In genomic region chr1:227070638-227071285, GRCh38 we compare ENCODE assay signal across 22 cellular contexts.
DNase-seq lines count a peak whose midpoint lies in the region; ATAC-seq, FAIRE-seq and TF ChIP-seq lines count a peak whose summit lies in the region.
"Had no signal": no experiment of that assay in that cellular context is flagged by ENCODE, and none has a peak within 500 bp of the region (broad histone marks: within the 10 kb centered on the region; RNA-seq: fewer than 3 reads in every experiment).

No MANE protein-coding gene starts in this region.

- DNase-seq in A673 (ENCODE audit: low spot score) (peak; percentile 8), HCT116 (ENCODE audit: low read depth, low spot score) (no peak), Panc1 (ENCODE audit: low read depth, low spot score) (no peak), H1 (ENCODE audit: low read depth in 1 of 2, low spot score in 2 of 2) (no peak), immature natural killer cell (no peak), NOMO-1 treated with DMSO at 0.1 percent for 48 hours (lab: John Stamatoyannopoulos, UW; ENCODE audit: unreplicated experiment) (no peak), WTC11 (ENCODE audit: low spot score) (no peak), GM20000 (ENCODE audit: low spot score) (no peak)
- DNase-seq: BE2C, DMS53, GM23248, HCEC 1CT, Kasumi-1, MG63, NCI-H1417, NCI-H1694 treated with DMSO at 0.1 percent for 48 hours, NCI-H510A, NCI-H748 treated with DMSO at 0.1 percent for 48 hours had no signal

- no peaks in the 10 kb centered on the region for H3K27me3 ChIP-seq in A673 (replicated peaks; ENCODE audit: insufficient read depth, low read depth, low read length, poor library complexity)
- H3K27me3 ChIP-seq in HCT116 (ENCODE audit: insufficient read depth, low read length) = no peaks in the 10 kb centered on the region
- H3K27me3 ChIP-seq in Panc1 (ENCODE audit: control insufficient read depth, insufficient read depth, low read length) = no peaks in the 10 kb centered on the region
- H3K27me3 ChIP-seq in H1 (replicated peaks in 1 of 4; ENCODE audit: control insufficient read depth in 3 of 4, extremely low read depth in 1 of 4, insufficient read depth in 3 of 4, low read length in 3 of 4) = no peaks in the 10 kb centered on the region
- H3K27me3 ChIP-seq: BE2C, MG63, SJSA1 had no signal

- H3K27ac ChIP-seq in A673 (ENCODE audit: low read depth, low read length, poor library complexity, severe bottlenecking) (no peak overlapping the region), HCT116 (ENCODE audit: low read depth, low read length) (no peak overlapping the region), Panc1 (ENCODE audit: low read length) (peak overlapping the region; percentile 7; the same call in 1 of the 2 replicates), H1 (ENCODE audit: low read depth, low read length) (no peak overlapping the region)
- H3K27ac ChIP-seq: GM23248, SJSA1 had no signal

- RAD21 ChIA-PET in HCT116 (lab: Charles Lee; ENCODE audit: low non-redundant PET in 1 of 2, low total read pairs in 2 of 2, uncharacterized antibody in 2 of 2, unreplicated experiment in 2 of 2) = no interaction called here

- no peak overlapping the region for H3K4ac ChIP-seq in H1 (replicated peaks; ENCODE audit: insufficient read length, low read depth, low read length)

- no peak overlapping the region for H4K5ac ChIP-seq in H1 (ENCODE audit: insufficient read length, low read depth, low read length)

- peaks cover 0 to 2% (median 2%) of the 10 kb centered on the region in 3 donors for H3K27me3 Mint-ChIP-seq in immature natural killer cell (ENCODE audit: low read depth in 3 of 3)
- H3K27me3 Mint-ChIP-seq in WTC11 (ENCODE audit: low read depth) = no peaks in the 10 kb centered on the region

- H3K56ac ChIP-seq in H1 (replicated peaks; ENCODE audit: insufficient read length, low read depth, low read length) = no peak overlapping the region

- H3K36me3 Mint-ChIP-seq in immature natural killer cell (no peaks in the 10 kb centered on the region), WTC11 (no peaks in the 10 kb centered on the region)

- H3K14ac ChIP-seq in H1 (ENCODE audit: insufficient read length) = no peak overlapping the region

- no peaks in the 10 kb centered on the region for H3K9me2 ChIP-seq in HCT116 (ENCODE audit: insufficient read depth)

- TF ChIP-seq EP300 in H1 (IDR thresholded peaks at IDR 0.05; ENCODE audit: borderline replicate concordance in 1 of 2, low read depth in 2 of 2, low read length in 2 of 2) = no peak

- H4K8ac ChIP-seq in H1 (ENCODE audit: extremely low read depth, insufficient read depth, low read length) = no peak overlapping the region

- no peak overlapping the region for H2AFZ ChIP-seq in HCT116 (ENCODE audit: low read depth, low read length, poor library complexity, severe bottlenecking)
- H2AFZ ChIP-seq in H1 (ENCODE audit: low read length) = no peak overlapping the region
- H2AFZ ChIP-seq: GM23248 had no signal

- peaks cover 7% of the 10 kb centered on the region for H3K36me3 ChIP-seq in A673 (ENCODE audit: insufficient read depth, low read length, poor library complexity, severe bottlenecking)
- peaks cover 0 to 10% of the 10 kb centered on the region in 2 experiments; a peak in 1 of 4 replicates for H3K36me3 ChIP-seq in HCT116 (ENCODE audit: control insufficient read depth in 1 of 2, insufficient read depth in 2 of 2, low read length in 2 of 2)
- H3K36me3 ChIP-seq in Panc1 (ENCODE audit: control insufficient read depth, insufficient read depth, low read length) = peaks cover 32% of the 10 kb centered on the region
- peaks cover 0 to 15% (median 2%) of the 10 kb centered on the region in 4 experiments; a peak in 4 of 8 replicates for H3K36me3 ChIP-seq in H1 (ENCODE audit: control insufficient read depth in 2 of 4, insufficient read depth in 4 of 4, low read length in 3 of 4)
- H3K36me3 ChIP-seq: BE2C had no signal

- no peak overlapping the region for H4K91ac ChIP-seq in H1 (replicated peaks; ENCODE audit: insufficient read length, low read length)

- H2BK120ac ChIP-seq in H1 (replicated peaks; ENCODE audit: low read depth, low read length) = no peak overlapping the region

- H2BK12ac ChIP-seq in H1 (ENCODE audit: low read depth, low read length) = no peak overlapping the region

- H2BK15ac ChIP-seq in H1 (ENCODE audit: low read length) = no peak overlapping the region

- TF ChIP-seq RAD21 in HCT116 (IDR thresholded peaks at IDR 0.05; ENCODE audit: low read depth) (no peak), H1 (IDR thresholded peaks at IDR 0.05 in 1 of 2, conservative IDR thresholded peaks at IDR 0.05 in 1 of 2; ENCODE audit: low read depth in 2 of 2, low read length in 2 of 2) (no peak)

- BruUV-seq in A673 (replicated peaks; lab: Mats Ljungman, UMichigan) (no TSS peak), HCT116 (replicated peaks; lab: Mats Ljungman, UMichigan) (no TSS peak), Panc1 (replicated peaks; lab: Mats Ljungman, UMichigan) (no TSS peak)

- TF ChIP-seq POLR2A in HCT116 (IDR thresholded peaks at IDR 0.05; ENCODE audit: borderline replicate concordance, extremely low read depth, insufficient read depth, insufficient read length) (no peak), H1 (IDR thresholded peaks at IDR 0.05; ENCODE audit: control extremely low read depth in 1 of 2, low read depth in 2 of 2, low read length in 2 of 2) (no peak)

- H3K9me3 Mint-ChIP-seq in immature natural killer cell (no peaks in the 10 kb centered on the region), WTC11 (no peaks in the 10 kb centered on the region)

- CTCF ChIA-PET in A673 (lab: Charles Lee) = no interaction called here
- CTCF ChIA-PET in HCT116 (lab: Charles Lee) = no interaction called here
- CTCF ChIA-PET in Panc1 (lab: Charles Lee) = no interaction called here
- CTCF ChIA-PET in H1 (lab: Charles Lee; ENCODE audit: partially characterized antibody) = interaction anchor here (1.3 kb wide), 1 partner anchor 11 kb away, joined by 3 read pairs; no protein-coding TSS in a partner anchor
- CTCF ChIA-PET in WTC11 (lab: Charles Lee) = interaction anchor here (0.8 kb wide), 1 partner anchor 11 kb away, joined by 3 read pairs; no protein-coding TSS in a partner anchor

- TF ChIP-seq CTCF in A673 (conservative IDR thresholded peaks at IDR 0.05; ENCODE audit: low read depth, low read length) (no peak), HCT116 (IDR thresholded peaks at IDR 0.05 in 2 of 3, conservative IDR thresholded peaks at IDR 0.05 in 1 of 3; ENCODE audit: borderline replicate concordance in 1 of 3, insufficient read depth in 1 of 3, low read depth in 2 of 3, low read length in 2 of 3) (no peak), Panc1 (IDR thresholded peaks at IDR 0.05) (no peak), H1 (IDR thresholded peaks at IDR 0.05; ENCODE audit: control extremely low read depth in 1 of 3, insufficient read depth in 1 of 3, low read depth in 1 of 3, low read length in 3 of 3) (no peak), WTC11 (IDR thresholded peaks at IDR 0.05) (no peak), GM20000 (IDR thresholded peaks at IDR 0.05; ENCODE audit: extremely low read depth, missing control alignments) (no peak)

- H3K9me3 ChIP-seq in A673 (ENCODE audit: low read depth, low read length, poor library complexity, severe bottlenecking) = no peaks in the 10 kb centered on the region
- no peaks in the 10 kb centered on the region for H3K9me3 ChIP-seq in HCT116 (ENCODE audit: control insufficient read depth in 1 of 2, insufficient read depth in 1 of 2, low read depth in 1 of 2, low read length in 2 of 2)
- H3K9me3 ChIP-seq in Panc1 (ENCODE audit: control insufficient read depth, insufficient read depth, low read depth, low read length) = no peaks in the 10 kb centered on the region
- H3K9me3 ChIP-seq in H1 (ENCODE audit: insufficient read depth in 2 of 2, low read depth in 1 of 2, low read length in 1 of 2) = no peaks in the 10 kb centered on the region
- H3K9me3 ChIP-seq: BE2C, MG63, SJSA1 had no signal

- POLR2A ChIA-PET in A673 (lab: Charles Lee; ENCODE audit: low non-redundant PET) (interaction anchor here (0.6 kb wide), 1 partner anchor 89 kb away, joined by 4 read pairs; no protein-coding TSS in a partner anchor), HCT116 (lab: Charles Lee) (no interaction called here), Panc1 (lab: Charles Lee) (no interaction called here), H1 (lab: Charles Lee; ENCODE audit: partially characterized antibody) (no interaction called here), WTC11 (lab: Charles Lee) (no interaction called here)

- H3K9ac ChIP-seq in HCT116 (ENCODE audit: low read length) = no peak overlapping the region
- H3K9ac ChIP-seq in H1 (replicated peaks in 1 of 4; ENCODE audit: extremely low read depth in 1 of 4, low read depth in 3 of 4, low read length in 3 of 4) = no peak overlapping the region
- H3K9ac ChIP-seq: GM23248 had no signal

- H3K4me3 Mint-ChIP-seq in immature natural killer cell (no peak overlapping the region), WTC11 (no peak overlapping the region)

- H3K79me2 ChIP-seq in HCT116 (ENCODE audit: insufficient read depth, low read length) (no peaks in the 10 kb centered on the region), H1 (ENCODE audit: control insufficient read depth in 1 of 2, insufficient read depth in 2 of 2, low read length in 2 of 2) (no peaks in the 10 kb centered on the region)

- H3K23ac ChIP-seq in H1 (ENCODE audit: insufficient read length) = no peak overlapping the region

- intact Hi-C loops in A673 (cut with micrococcal nuclease; ENCODE audit: unreplicated experiment) = no loop called here
- intact Hi-C loops in HCT116 (cut with micrococcal nuclease) = no loop called here
- intact Hi-C loops in Panc1 (cut with micrococcal nuclease; ENCODE audit: unreplicated experiment) = no loop called here

- no peak overlapping the region for H3K18ac ChIP-seq in H1 (ENCODE audit: extremely low read depth, low read length)

- H3K4me1 Mint-ChIP-seq in immature natural killer cell = no peaks in the 10 kb centered on the region
- peaks cover 12% of the 10 kb centered on the region for H3K4me1 Mint-ChIP-seq in WTC11

- H3K4me2 ChIP-seq in HCT116 (ENCODE audit: low read length) (no peak overlapping the region), H1 (ENCODE audit: insufficient read depth in 1 of 2, low read depth in 2 of 2, low read length in 2 of 2) (no peak overlapping the region)

- H3K4me3 ChIP-seq in A673 (ENCODE audit: low read depth, low read length, poor library complexity, severe bottlenecking) (no peak overlapping the region), HCT116 (replicated peaks in 1 of 2; ENCODE audit: low read depth in 1 of 2, low read length in 2 of 2) (no peak overlapping the region), Panc1 (ENCODE audit: low read depth in 2 of 2, low read length in 2 of 2) (no peak overlapping the region), H1 (ENCODE audit: extremely low read depth in 1 of 4, insufficient read depth in 2 of 4, low read depth in 3 of 4, low read length in 4 of 4) (no peak overlapping the region)
- H3K4me3 ChIP-seq: GM23248, MG63, SJSA1 had no signal

- no peak overlapping the region for H2BK5ac ChIP-seq in H1 (ENCODE audit: low read depth, low read length)

- H3K27ac Mint-ChIP-seq in immature natural killer cell (no peak overlapping the region), WTC11 (no peak overlapping the region)

- WGBS in H1 (ENCODE audit: extremely low coverage in 1 of 2, insufficient coverage in 1 of 2, insufficient read length in 1 of 2, insufficient replicate concordance in 2 of 2, low coverage in 1 of 2, low lambda C conversion rate in 2 of 2, missing lambda C conversion rate in 1 of 2), 2 experiments = 83% methylated on average over 4 of the region's 4 CpGs; no CpG with 5 or more reads in 1 of the 2 experiments

- no peak overlapping the region for H2BK20ac ChIP-seq in H1 (ENCODE audit: low read length)

- in situ Hi-C loops in Panc1 (cut with HindIII; ENCODE audit: low pct_unique_long_range_greater_than_20kb, low sequenced_read_pairs) = no loop called here

- no peak for ATAC-seq in HCT116
- no peak for ATAC-seq in Panc1
- no peak for ATAC-seq in WTC11
- ATAC-seq: Right ventricle myocardium inferior had no signal

- peaks cover 3% of the 10 kb centered on the region for H3K4me1 ChIP-seq in A673 (ENCODE audit: insufficient read depth, low read length, poor library complexity, severe bottlenecking)
- peaks cover 0 to 2% of the 10 kb centered on the region in 2 experiments; a peak in 1 of 4 replicates for H3K4me1 ChIP-seq in HCT116 (ENCODE audit: control insufficient read depth in 1 of 2, insufficient read depth in 2 of 2, low read length in 2 of 2)
- H3K4me1 ChIP-seq in Panc1 (ENCODE audit: control insufficient read depth, insufficient read depth, low read length) = no peaks in the 10 kb centered on the region; the same call in 1 of the 2 replicates
- no peaks in the 10 kb centered on the region for H3K4me1 ChIP-seq in H1 (replicated peaks in 1 of 4; ENCODE audit: control insufficient read depth in 3 of 4, insufficient read depth in 4 of 4, low read length in 3 of 4)
- H3K4me1 ChIP-seq: BE2C had no signal

- no peaks in the 10 kb centered on the region for H3K79me1 ChIP-seq in H1 (ENCODE audit: low read depth, low read length)

- FAIRE-seq in H1 (lab: Jason Lieb, UNC) = no peak
- FAIRE-seq: A204.1, D721Med had no signal

- H3K23me2 ChIP-seq in H1 (ENCODE audit: low read depth, low read length) = no peaks in the 10 kb centered on the region

- H2AK5ac ChIP-seq in H1 (ENCODE audit: low read depth, low read length) = no peak overlapping the region

- peaks cover 4% of the 10 kb centered on the region; the same call in 1 of the 2 replicates for H4K20me1 ChIP-seq in HCT116 (ENCODE audit: insufficient read depth)
- H4K20me1 ChIP-seq in H1 (replicated peaks in 1 of 2; ENCODE audit: control insufficient read depth in 1 of 2, insufficient read depth in 2 of 2, low read length in 2 of 2) = no peaks in the 10 kb centered on the region

Comparison
In these comparisons a context has a peak if more than half of its experiments do, and no peak if none do; other contexts are left out.
1. CTCF ChIA-PET loops: an anchor here in H1 (1.3 kb wide) and WTC11 (0.8 kb wide); none called in A673, HCT116 and Panc1.